19 cellular contexts compared by ENCODE assay signal in the genomic region with DNA sequence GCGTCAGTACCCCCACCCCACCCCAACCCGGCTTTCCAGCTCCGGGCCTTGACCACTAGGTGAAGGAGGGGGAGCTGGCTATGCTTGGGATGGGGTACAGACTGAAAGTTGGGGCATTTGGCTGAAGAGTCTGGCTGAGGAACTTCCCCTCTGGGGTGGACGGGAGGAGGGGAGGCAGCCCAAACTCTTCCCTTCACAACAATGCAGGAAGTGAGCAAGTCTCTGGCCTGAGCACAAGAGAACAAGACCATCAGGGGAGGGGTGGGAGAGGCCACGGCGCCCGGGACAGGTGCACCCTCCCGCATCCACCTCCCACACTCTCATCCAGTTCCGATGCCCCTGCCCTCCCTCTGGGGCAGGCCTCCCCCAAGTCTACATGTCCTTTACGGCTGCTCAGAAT.
DNase-seq lines count a peak whose midpoint lies in the region.
"Had no signal": no experiment of that assay in that cellular context is flagged by ENCODE, and none has a peak within 500 bp of the region (broad histone marks: within the 10 kb centered on the region; RNA-seq: fewer than 3 reads in every experiment).

No MANE protein-coding gene starts in this region.

- H3K4me1 Mint-ChIP-seq in T-helper 2 cell treated with Interferon-gamma antibody and Interleukin-4, amounts not matched to agents 5 μg/mL and 100 μg/mL, for 36 hours (ENCODE audit: low read depth): no peaks in the 10 kb centered on the region

- H3K4me3 Mint-ChIP-seq in T-helper 2 cell treated with Interferon-gamma antibody and Interleukin-4, amounts not matched to agents 5 μg/mL and 100 μg/mL, for 36 hours: no peak overlapping the region
- H3K4me3 Mint-ChIP-seq: CD4-positive, alpha-beta T cell had no signal

- peaks cover 24% of the 10 kb centered on the region for H3K27me3 Mint-ChIP-seq in T-helper 2 cell treated with Interferon-gamma antibody and Interleukin-4, amounts not matched to agents 5 μg/mL and 100 μg/mL, for 36 hours (ENCODE audit: low read depth)

- H3K9me3 Mint-ChIP-seq in T-helper 2 cell treated with Interferon-gamma antibody and Interleukin-4, amounts not matched to agents 5 μg/mL and 100 μg/mL, for 36 hours: no peaks in the 10 kb centered on the region
- H3K9me3 Mint-ChIP-seq: activated naive CD4-positive, alpha-beta T cell treated with anti-CD3 and anti-CD28 coated beads, Interleukin-2, amount 50 U/mL, for 72 hours; CD4-positive, alpha-beta T cell had no signal

- DNase-seq in GDM1 (lab: John Stamatoyannopoulos, UW) (peak; percentile 32), NOMO-1 treated with DMSO at 0.1 percent for 48 hours (lab: John Stamatoyannopoulos, UW; ENCODE audit: unreplicated experiment) (peak; percentile 72), globus pallidus (ENCODE audit: low spot score) (peak; percentile 13), retina (no peak)
- no peak for DNase-seq in stimulated activated CD4-positive, alpha-beta T cell treated with anti-CD3 and anti-CD28 coated beads, Interleukin-1b, Interleukin-23, amount 100 ng/mL, for 48 hours
- DNase-seq in T-helper 2 cell treated with Interferon-gamma antibody and Interleukin-4, amounts not matched to agents 5 μg/mL and 100 μg/mL, for 36 hours (ENCODE audit: low spot score): no peak
- DNase-seq: CD4-positive, alpha-beta T cell; central memory CD4-positive, alpha-beta T cell; dorsolateral prefrontal cortex; mucosa of descending colon; NCI-H1694 treated with DMSO at 0.1 percent for 48 hours; NCI-H2227 treated with DMSO at 0.1 percent for 48 hours; NCI-H774; Peyer's patch; SK-N-SH; stimulated activated CD4-positive, alpha-beta T cell treated with anti-CD3 and anti-CD28 coated beads, Interleukin-2, amount 100 ng/mL, for 24 hours; stimulated activated naive CD4-positive, alpha-beta T cell had no signal

- H3K27ac Mint-ChIP-seq in T-helper 2 cell treated with Interferon-gamma antibody and Interleukin-4, amounts not matched to agents 5 μg/mL and 100 μg/mL, for 36 hours: no peak overlapping the region
- H3K27ac Mint-ChIP-seq: activated naive CD4-positive, alpha-beta T cell treated with anti-CD3 and anti-CD28 coated beads, Interleukin-2, amount 50 U/mL, for 72 hours; CD4-positive, alpha-beta T cell had no signal

- H3K36me3 Mint-ChIP-seq in T-helper 2 cell treated with Interferon-gamma antibody and Interleukin-4, amounts not matched to agents 5 μg/mL and 100 μg/mL, for 36 hours (ENCODE audit: low read depth): no peaks in the 10 kb centered on the region
- H3K36me3 Mint-ChIP-seq: activated naive CD4-positive, alpha-beta T cell treated with anti-CD3 and anti-CD28 coated beads, Interleukin-2, amount 50 U/mL, for 72 hours; neural progenitor cell had no signal

Comparison
In these comparisons a context has a peak if more than half of its experiments do, and no peak if none do; other contexts are left out.
1. DNase-seq: peak in GDM1 (single experiment), NOMO-1 treated with DMSO at 0.1 percent for 48 hours (single experiment) and globus pallidus (single experiment); none in stimulated activated CD4-positive, alpha-beta T cell treated with anti-CD3 and anti-CD28 coated beads, Interleukin-1b, Interleukin-23, amount 100 ng/mL, for 48 hours (single experiment), retina (single experiment) and T-helper 2 cell treated with Interferon-gamma antibody and Interleukin-4, amounts not matched to agents 5 μg/mL and 100 μg/mL, for 36 hours (single experiment).